ENCODE assay signal across 8 cellular contexts in genomic region chr2:64227603-64228125, GRCh38.
DNase-seq lines count a peak whose midpoint lies in the region; ATAC-seq and TF ChIP-seq lines count a peak whose summit lies in the region.

No MANE protein-coding gene starts in this region.

- H3K27me3 ChIP-seq in DOHH2 (ENCODE audit: control insufficient read depth, low read length): no peaks in the 10 kb centered on the region
- no peaks in the 10 kb centered on the region for H3K27me3 ChIP-seq in PC-3 (ENCODE audit: low read length)
- H3K27me3 ChIP-seq in esophagus (ENCODE audit: control insufficient read depth in 1 of 2, insufficient read depth in 2 of 2, low read length in 2 of 2): no peaks in the 10 kb centered on the region
- H3K27me3 ChIP-seq in prostate gland (replicated peaks; ENCODE audit: insufficient read depth): no peaks in the 10 kb centered on the region

- no peak for TF ChIP-seq POLR2A in prostate gland (IDR thresholded peaks at IDR 0.05)

- CTCF ChIA-PET in PC-3 (lab: Charles Lee): interaction anchor here (0.7 to 1.4 kb wide), 2 partner anchors 70 to 85 kb away, joined by 3 to 4 read pairs; no protein-coding TSS in a partner anchor

- peak overlapping the region; percentile 91 for H2AFZ ChIP-seq in PC-3 (ENCODE audit: low read length)

- H3K27ac ChIP-seq in DOHH2 (ENCODE audit: low read depth, low read length): peak overlapping the region; percentile 60
- H3K27ac ChIP-seq in PC-3 (ENCODE audit: low read length): no peak overlapping the region
- H3K27ac ChIP-seq in esophagus (ENCODE audit: low read depth in 2 of 2, low read length in 1 of 2): peak overlapping the region; percentile 65 to 72
- H3K27ac ChIP-seq in prostate gland: peak overlapping the region; percentile 60 to 63

- no peak overlapping the region for H3K9ac ChIP-seq in PC-3 (ENCODE audit: low read length)

- intact Hi-C loops in PC-3 (cut with micrococcal nuclease) (loop anchor here (5.0 kb wide), 1 partner anchor 440 kb away; no protein-coding TSS in a partner anchor), prostate gland (cut with DNase I) (no loop called here)

- BruUV-seq in PC-3 (replicated peaks; lab: Mats Ljungman, UMichigan): no TSS peak

- ATAC-seq in PC-3: no peak

- H3K4me2 ChIP-seq in DOHH2 (ENCODE audit: low read length) (peak overlapping the region; percentile 73), PC-3 (ENCODE audit: low read length) (peak overlapping the region; percentile 87)

- WGBS in esophagus, 2 donors: 21 to 24% methylated on average over 7 of the region's 7 CpGs
- 8% methylated on average over 7 of the region's 7 CpGs for WGBS in prostate gland

- H3K36me3 ChIP-seq in DOHH2 (ENCODE audit: control insufficient read depth, low read length): peaks cover 7% of the 10 kb centered on the region
- no peaks in the 10 kb centered on the region for H3K36me3 ChIP-seq in PC-3 (ENCODE audit: low read depth, low read length)
- H3K36me3 ChIP-seq in esophagus (ENCODE audit: control insufficient read depth in 2 of 2, insufficient read depth in 2 of 2, low read length in 1 of 2): no peaks in the 10 kb centered on the region
- H3K36me3 ChIP-seq in prostate gland: no peaks in the 10 kb centered on the region

- H3K79me2 ChIP-seq in DOHH2 (ENCODE audit: control insufficient read depth, low read length): no peaks in the 10 kb centered on the region
- no peaks in the 10 kb centered on the region for H3K79me2 ChIP-seq in PC-3 (ENCODE audit: low read length)

- H4K20me1 ChIP-seq in DOHH2 (ENCODE audit: control insufficient read depth, insufficient read depth, low read depth, low read length): no peaks in the 10 kb centered on the region
- no peaks in the 10 kb centered on the region for H4K20me1 ChIP-seq in PC-3 (ENCODE audit: low read length)

- H3K9me2 ChIP-seq in DOHH2 (replicated peaks; ENCODE audit: control insufficient read depth, low read length) (no peaks in the 10 kb centered on the region), PC-3 (replicated peaks; ENCODE audit: low read length) (no peaks in the 10 kb centered on the region)

- POLR2A ChIA-PET in PC-3 (lab: Charles Lee; ENCODE audit: unreplicated experiment): no interaction called here

- no peaks in the 10 kb centered on the region for H3F3A ChIP-seq in DOHH2 (ENCODE audit: control insufficient read depth, insufficient read depth)
- H3F3A ChIP-seq in PC-3 (ENCODE audit: low read length, unreplicated experiment): no peaks in the 10 kb centered on the region

- TF ChIP-seq CTCF in DOHH2 (IDR thresholded peaks at IDR 0.05; ENCODE audit: low read depth, low read length, poor library complexity, severe bottlenecking) (no peak), PC-3 (conservative IDR thresholded peaks at IDR 0.05; ENCODE audit: low read depth, low read length) (no peak), prostate gland (IDR thresholded peaks at IDR 0.05) (no peak)

- H3K4me3 ChIP-seq in DOHH2 (ENCODE audit: low read length): peak overlapping the region; percentile 70
- peak overlapping the region; percentile 72 for H3K4me3 ChIP-seq in PC-3 (ENCODE audit: low read length)
- H3K4me3 ChIP-seq in esophagus (ENCODE audit: low read depth in 1 of 2, low read length in 2 of 2): peak overlapping the region; percentile 35 to 42
- H3K4me3 ChIP-seq in prostate gland: peak overlapping the region; percentile 27 to 28

- DNase-seq in PC-3 (no peak), prostate gland (ENCODE audit: low spot score) (no peak), NCI-H226 (no peak), NCI-H510A treated with DMSO at 0.1 percent for 48 hours (lab: John Stamatoyannopoulos, UW) (no peak)
- DNase-seq in stimulated activated CD4-positive, alpha-beta T cell treated with anti-CD3 and anti-CD28 coated beads, Interleukin-4, amount 100 ng/mL, for 1 hour: no peak
- no peak for DNase-seq in activated CD8-positive, alpha-beta memory T cell treated with anti-CD3 and anti-CD28 coated beads, Interleukin-2, amount 50 U/mL, for 4 hours

- H3K9me3 ChIP-seq in DOHH2 (ENCODE audit: control insufficient read depth, insufficient read depth, low read length): no peaks in the 10 kb centered on the region
- H3K9me3 ChIP-seq in PC-3 (ENCODE audit: low read length): no peaks in the 10 kb centered on the region
- H3K9me3 ChIP-seq in esophagus (ENCODE audit: control insufficient read depth in 2 of 2, insufficient read depth in 1 of 2, low read depth in 1 of 2, low read length in 1 of 2): no peaks in the 10 kb centered on the region
- H3K9me3 ChIP-seq in prostate gland: no peaks in the 10 kb centered on the region

- H3K4me1 ChIP-seq in DOHH2 (ENCODE audit: control insufficient read depth, low read length): peaks cover 36% of the 10 kb centered on the region
- H3K4me1 ChIP-seq in PC-3 (ENCODE audit: insufficient read depth, low read length): no peaks in the 10 kb centered on the region
- H3K4me1 ChIP-seq in esophagus (ENCODE audit: control insufficient read depth in 2 of 2, insufficient read depth in 2 of 2, low read length in 1 of 2): peaks cover 0 to 1% of the 10 kb centered on the region in 2 donors
- no peaks in the 10 kb centered on the region for H3K4me1 ChIP-seq in prostate gland (replicated peaks)
